ENCODE assay signal across 1 cellular context in the genomic region with DNA sequence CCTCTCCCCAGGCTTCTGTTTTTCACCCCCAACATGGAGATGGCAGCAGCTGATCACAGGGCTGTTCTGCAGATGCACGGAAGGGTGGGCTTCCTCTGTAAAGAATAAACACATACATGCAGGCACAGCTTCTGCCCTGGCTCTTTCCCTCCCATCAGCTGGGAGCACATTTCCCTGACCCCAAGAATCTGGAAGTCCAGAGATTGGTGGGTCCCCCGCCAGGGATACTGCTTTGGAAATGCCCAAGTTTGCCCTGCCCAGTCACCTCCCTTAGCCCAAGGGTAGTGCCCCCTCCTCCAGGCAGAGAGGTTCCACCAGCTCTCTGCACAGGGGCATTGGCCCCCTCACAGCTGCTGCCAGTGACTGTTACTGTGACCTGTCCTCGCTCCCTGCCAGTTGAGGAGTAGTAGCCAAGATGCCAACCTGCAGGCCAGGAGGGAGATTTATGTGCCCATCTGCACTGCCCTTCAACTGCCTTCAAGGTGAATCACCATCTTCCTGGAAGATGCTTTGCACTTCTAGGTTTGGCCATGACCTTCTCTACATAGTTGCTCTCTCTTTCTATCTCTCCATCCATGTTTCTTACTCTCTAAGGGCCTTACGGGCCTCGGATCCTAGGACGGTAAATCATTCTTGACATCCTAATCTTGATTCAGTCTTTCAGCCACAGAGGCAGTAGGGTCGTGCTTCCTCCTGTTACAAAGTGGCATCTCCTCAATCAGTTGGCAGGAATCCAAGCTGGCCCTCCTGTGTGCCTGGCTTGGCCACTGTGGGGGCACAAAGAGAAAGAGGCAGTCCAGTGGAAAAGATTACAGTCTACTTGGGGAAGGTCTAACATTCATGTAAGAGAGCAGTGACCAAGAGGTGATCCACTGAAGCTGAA.
TF ChIP-seq lines count a peak whose summit lies in the region.

No MANE protein-coding gene starts in this region.

TF ChIP-seq in WTC11, 78 proteins besides CTCF, POLR2A, EP300 and RAD21 (continued from another document):
- TF ChIP-seq, protein P1, sequence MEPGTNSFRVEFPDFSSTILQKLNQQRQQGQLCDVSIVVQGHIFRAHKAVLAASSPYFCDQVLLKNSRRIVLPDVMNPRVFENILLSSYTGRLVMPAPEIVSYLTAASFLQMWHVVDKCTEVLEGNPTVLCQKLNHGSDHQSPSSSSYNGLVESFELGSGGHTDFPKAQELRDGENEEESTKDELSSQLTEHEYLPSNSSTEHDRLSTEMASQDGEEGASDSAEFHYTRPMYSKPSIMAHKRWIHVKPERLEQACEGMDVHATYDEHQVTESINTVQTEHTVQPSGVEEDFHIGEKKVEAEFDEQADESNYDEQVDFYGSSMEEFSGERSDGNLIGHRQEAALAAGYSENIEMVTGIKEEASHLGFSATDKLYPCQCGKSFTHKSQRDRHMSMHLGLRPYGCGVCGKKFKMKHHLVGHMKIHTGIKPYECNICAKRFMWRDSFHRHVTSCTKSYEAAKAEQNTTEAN (CRISPR knock-in tag; IDR thresholded peaks at IDR 0.05): no peak
- TF ChIP-seq, protein P2, sequence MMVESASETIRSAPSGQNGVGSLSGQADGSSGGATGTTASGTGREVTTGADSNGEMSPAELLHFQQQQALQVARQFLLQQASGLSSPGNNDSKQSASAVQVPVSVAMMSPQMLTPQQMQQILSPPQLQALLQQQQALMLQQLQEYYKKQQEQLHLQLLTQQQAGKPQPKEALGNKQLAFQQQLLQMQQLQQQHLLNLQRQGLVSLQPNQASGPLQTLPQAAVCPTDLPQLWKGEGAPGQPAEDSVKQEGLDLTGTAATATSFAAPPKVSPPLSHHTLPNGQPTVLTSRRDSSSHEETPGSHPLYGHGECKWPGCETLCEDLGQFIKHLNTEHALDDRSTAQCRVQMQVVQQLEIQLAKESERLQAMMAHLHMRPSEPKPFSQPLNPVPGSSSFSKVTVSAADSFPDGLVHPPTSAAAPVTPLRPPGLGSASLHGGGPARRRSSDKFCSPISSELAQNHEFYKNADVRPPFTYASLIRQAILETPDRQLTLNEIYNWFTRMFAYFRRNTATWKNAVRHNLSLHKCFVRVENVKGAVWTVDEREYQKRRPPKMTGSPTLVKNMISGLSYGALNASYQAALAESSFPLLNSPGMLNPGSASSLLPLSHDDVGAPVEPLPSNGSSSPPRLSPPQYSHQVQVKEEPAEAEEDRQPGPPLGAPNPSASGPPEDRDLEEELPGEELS (CRISPR knock-in tag; IDR thresholded peaks at IDR 0.05): no peak
- TF ChIP-seq SMAD4 (CRISPR knock-in tag; IDR thresholded peaks at IDR 0.05): no peak
- no peak for TF ChIP-seq NFYB (CRISPR knock-in tag; conservative IDR thresholded peaks at IDR 0.05; ENCODE audit: low read depth)
- TF ChIP-seq NR1H2 (CRISPR knock-in tag; IDR thresholded peaks at IDR 0.05): no peak
- TF ChIP-seq, protein P3, sequence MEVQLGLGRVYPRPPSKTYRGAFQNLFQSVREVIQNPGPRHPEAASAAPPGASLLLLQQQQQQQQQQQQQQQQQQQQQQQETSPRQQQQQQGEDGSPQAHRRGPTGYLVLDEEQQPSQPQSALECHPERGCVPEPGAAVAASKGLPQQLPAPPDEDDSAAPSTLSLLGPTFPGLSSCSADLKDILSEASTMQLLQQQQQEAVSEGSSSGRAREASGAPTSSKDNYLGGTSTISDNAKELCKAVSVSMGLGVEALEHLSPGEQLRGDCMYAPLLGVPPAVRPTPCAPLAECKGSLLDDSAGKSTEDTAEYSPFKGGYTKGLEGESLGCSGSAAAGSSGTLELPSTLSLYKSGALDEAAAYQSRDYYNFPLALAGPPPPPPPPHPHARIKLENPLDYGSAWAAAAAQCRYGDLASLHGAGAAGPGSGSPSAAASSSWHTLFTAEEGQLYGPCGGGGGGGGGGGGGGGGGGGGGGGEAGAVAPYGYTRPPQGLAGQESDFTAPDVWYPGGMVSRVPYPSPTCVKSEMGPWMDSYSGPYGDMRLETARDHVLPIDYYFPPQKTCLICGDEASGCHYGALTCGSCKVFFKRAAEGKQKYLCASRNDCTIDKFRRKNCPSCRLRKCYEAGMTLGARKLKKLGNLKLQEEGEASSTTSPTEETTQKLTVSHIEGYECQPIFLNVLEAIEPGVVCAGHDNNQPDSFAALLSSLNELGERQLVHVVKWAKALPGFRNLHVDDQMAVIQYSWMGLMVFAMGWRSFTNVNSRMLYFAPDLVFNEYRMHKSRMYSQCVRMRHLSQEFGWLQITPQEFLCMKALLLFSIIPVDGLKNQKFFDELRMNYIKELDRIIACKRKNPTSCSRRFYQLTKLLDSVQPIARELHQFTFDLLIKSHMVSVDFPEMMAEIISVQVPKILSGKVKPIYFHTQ (CRISPR knock-in tag; IDR thresholded peaks at IDR 0.05): no peak
- TF ChIP-seq, protein P4, sequence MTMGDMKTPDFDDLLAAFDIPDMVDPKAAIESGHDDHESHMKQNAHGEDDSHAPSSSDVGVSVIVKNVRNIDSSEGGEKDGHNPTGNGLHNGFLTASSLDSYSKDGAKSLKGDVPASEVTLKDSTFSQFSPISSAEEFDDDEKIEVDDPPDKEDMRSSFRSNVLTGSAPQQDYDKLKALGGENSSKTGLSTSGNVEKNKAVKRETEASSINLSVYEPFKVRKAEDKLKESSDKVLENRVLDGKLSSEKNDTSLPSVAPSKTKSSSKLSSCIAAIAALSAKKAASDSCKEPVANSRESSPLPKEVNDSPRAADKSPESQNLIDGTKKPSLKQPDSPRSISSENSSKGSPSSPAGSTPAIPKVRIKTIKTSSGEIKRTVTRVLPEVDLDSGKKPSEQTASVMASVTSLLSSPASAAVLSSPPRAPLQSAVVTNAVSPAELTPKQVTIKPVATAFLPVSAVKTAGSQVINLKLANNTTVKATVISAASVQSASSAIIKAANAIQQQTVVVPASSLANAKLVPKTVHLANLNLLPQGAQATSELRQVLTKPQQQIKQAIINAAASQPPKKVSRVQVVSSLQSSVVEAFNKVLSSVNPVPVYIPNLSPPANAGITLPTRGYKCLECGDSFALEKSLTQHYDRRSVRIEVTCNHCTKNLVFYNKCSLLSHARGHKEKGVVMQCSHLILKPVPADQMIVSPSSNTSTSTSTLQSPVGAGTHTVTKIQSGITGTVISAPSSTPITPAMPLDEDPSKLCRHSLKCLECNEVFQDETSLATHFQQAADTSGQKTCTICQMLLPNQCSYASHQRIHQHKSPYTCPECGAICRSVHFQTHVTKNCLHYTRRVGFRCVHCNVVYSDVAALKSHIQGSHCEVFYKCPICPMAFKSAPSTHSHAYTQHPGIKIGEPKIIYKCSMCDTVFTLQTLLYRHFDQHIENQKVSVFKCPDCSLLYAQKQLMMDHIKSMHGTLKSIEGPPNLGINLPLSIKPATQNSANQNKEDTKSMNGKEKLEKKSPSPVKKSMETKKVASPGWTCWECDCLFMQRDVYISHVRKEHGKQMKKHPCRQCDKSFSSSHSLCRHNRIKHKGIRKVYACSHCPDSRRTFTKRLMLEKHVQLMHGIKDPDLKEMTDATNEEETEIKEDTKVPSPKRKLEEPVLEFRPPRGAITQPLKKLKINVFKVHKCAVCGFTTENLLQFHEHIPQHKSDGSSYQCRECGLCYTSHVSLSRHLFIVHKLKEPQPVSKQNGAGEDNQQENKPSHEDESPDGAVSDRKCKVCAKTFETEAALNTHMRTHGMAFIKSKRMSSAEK (CRISPR knock-in tag; IDR thresholded peaks at IDR 0.05; ENCODE audit: borderline replicate concordance): no peak
